Comparison of ENCODE assay signal across 12 cellular contexts in the genomic region with DNA sequence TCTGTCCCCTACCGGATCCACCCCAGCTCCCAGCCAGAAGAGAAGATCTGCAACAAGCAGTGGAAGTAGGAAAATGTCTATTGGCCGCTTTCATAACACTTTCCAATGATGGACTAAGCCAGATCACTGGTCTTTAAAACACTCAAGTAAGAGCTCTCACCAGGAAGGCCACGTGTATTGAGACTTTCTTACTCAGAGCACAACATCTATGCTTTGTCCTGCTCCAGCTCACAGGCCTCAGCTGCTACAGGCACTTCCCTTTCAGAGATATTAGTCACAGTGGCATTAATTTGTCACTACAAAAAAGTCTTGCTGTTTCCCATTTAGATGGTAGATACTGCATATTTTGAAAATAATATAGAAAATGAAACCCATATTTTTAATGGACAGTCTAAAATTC.
DNase-seq lines count a peak whose midpoint lies in the region; ATAC-seq and TF ChIP-seq lines count a peak whose summit lies in the region.
"Had no signal": no experiment of that assay in that cellular context is flagged by ENCODE, and none has a peak within 500 bp of the region (broad histone marks: within the 10 kb centered on the region; RNA-seq: fewer than 3 reads in every experiment).

No MANE protein-coding gene starts in this region.

- CTCF ChIA-PET in WTC11 (lab: Charles Lee): no interaction called here

- H3K4me1 Mint-ChIP-seq in mesothelial cell of epicardium (no peaks in the 10 kb centered on the region), WTC11 (peaks cover 19% of the 10 kb centered on the region)

- TF ChIP-seq POLR2A in body of pancreas (IDR thresholded peaks at IDR 0.05): no peak
- TF ChIP-seq POLR2A in tibial nerve (IDR thresholded peaks at IDR 0.05): no peak

- no peak for TF ChIP-seq CTCF in body of pancreas (IDR thresholded peaks at IDR 0.05)
- TF ChIP-seq CTCF in tibial nerve (IDR thresholded peaks at IDR 0.05): no peak
- no peak for TF ChIP-seq CTCF in mesothelial cell of epicardium (IDR thresholded peaks at IDR 0.05; ENCODE audit: unreplicated experiment)
- TF ChIP-seq CTCF in WTC11 (IDR thresholded peaks at IDR 0.05): no peak

- H3K27ac Mint-ChIP-seq in mesothelial cell of epicardium (no peak overlapping the region), WTC11 (no peak overlapping the region)
- H3K27ac Mint-ChIP-seq: T-helper 2 cell treated with Interferon-gamma antibody and Interleukin-4, amounts not matched to agents 5 μg/mL and 100 μg/mL, for 36 hours had no signal

- H3K27me3 Mint-ChIP-seq in mesothelial cell of epicardium (ENCODE audit: low read depth) (peaks cover 3% of the 10 kb centered on the region), WTC11 (ENCODE audit: low read depth) (no peaks in the 10 kb centered on the region)

- no peaks in the 10 kb centered on the region for H3K36me3 Mint-ChIP-seq in mesothelial cell of epicardium
- H3K36me3 Mint-ChIP-seq in WTC11: no peaks in the 10 kb centered on the region

- H3K4me3 Mint-ChIP-seq in mesothelial cell of epicardium: no peak overlapping the region
- no peak overlapping the region for H3K4me3 Mint-ChIP-seq in WTC11
- H3K4me3 Mint-ChIP-seq: T-helper 2 cell treated with Interferon-gamma antibody and Interleukin-4, amounts not matched to agents 5 μg/mL and 100 μg/mL, for 36 hours had no signal

- DNase-seq in CD1c-positive myeloid dendritic cell (ENCODE audit: extremely low spot score) (peak; percentile 40), body of pancreas (no peak), tibial nerve (ENCODE audit: low spot score in 2 of 2) (no peak), mesothelial cell of epicardium (ENCODE audit: low spot score in 2 of 2, unreplicated experiment in 2 of 2) (no peak), activated gamma-delta T cell treated with Interleukin-2 at 50 U/mL for 16 hours (no peak), WTC11 (ENCODE audit: low spot score) (no peak)
- DNase-seq: COR-L47 had no signal

- H3K9me3 Mint-ChIP-seq in mesothelial cell of epicardium: peaks cover 3% of the 10 kb centered on the region
- peaks cover 7% of the 10 kb centered on the region; the same call in 1 of the 2 replicates for H3K9me3 Mint-ChIP-seq in WTC11
- H3K9me3 Mint-ChIP-seq: T-helper 2 cell treated with Interferon-gamma antibody and Interleukin-4, amounts not matched to agents 5 μg/mL and 100 μg/mL, for 36 hours had no signal

- peaks cover 23% of the 10 kb centered on the region for H3K4me1 ChIP-seq in body of pancreas
- no peaks in the 10 kb centered on the region for H3K4me1 ChIP-seq in tibial nerve

- POLR2A ChIA-PET in WTC11 (lab: Charles Lee): no interaction called here

- TF ChIP-seq EP300 in tibial nerve (IDR thresholded peaks at IDR 0.05): no peak

- H3K27ac ChIP-seq in body of pancreas (no peak overlapping the region), tibial nerve (no peak overlapping the region)

- 63 to 64% methylated on average over 3 of the region's 3 CpGs for WGBS in body of pancreas, 2 donors
- whole genome bisulfite sequencing in tibial nerve, 2 donors: 72 to 75% methylated on average over 3 of the region's 3 CpGs

- ATAC-seq in GM19395 (IDR thresholded peaks at IDR 0.05; ENCODE audit: unreplicated experiment) (peak; percentile 92), HG03103 (IDR thresholded peaks at IDR 0.05; ENCODE audit: low read depth, unreplicated experiment) (peak; percentile 96), body of pancreas (peak; percentile 9), WTC11 (no peak)
- ATAC-seq: HepG2 had no signal

- H3K9me3 ChIP-seq in body of pancreas: no peaks in the 10 kb centered on the region
- H3K9me3 ChIP-seq in tibial nerve: no peaks in the 10 kb centered on the region

- no peak overlapping the region for H3K4me3 ChIP-seq in body of pancreas
- no peak overlapping the region for H3K4me3 ChIP-seq in tibial nerve
- H3K4me3 ChIP-seq: lung had no signal

- H3K36me3 ChIP-seq in body of pancreas (replicated peaks in 1 of 2; ENCODE audit: insufficient read depth in 1 of 2, low read depth in 2 of 2): no peaks in the 10 kb centered on the region
- no peaks in the 10 kb centered on the region for H3K36me3 ChIP-seq in tibial nerve

- no peaks in the 10 kb centered on the region for H3K27me3 ChIP-seq in body of pancreas
- H3K27me3 ChIP-seq in tibial nerve: no peaks in the 10 kb centered on the region

- intact Hi-C loops in body of pancreas (cut with DNase I): no loop called here

TF ChIP-seq in WTC11, 78 proteins besides CTCF, POLR2A, EP300 and RAD21:
- TF ChIP-seq, protein P1, sequence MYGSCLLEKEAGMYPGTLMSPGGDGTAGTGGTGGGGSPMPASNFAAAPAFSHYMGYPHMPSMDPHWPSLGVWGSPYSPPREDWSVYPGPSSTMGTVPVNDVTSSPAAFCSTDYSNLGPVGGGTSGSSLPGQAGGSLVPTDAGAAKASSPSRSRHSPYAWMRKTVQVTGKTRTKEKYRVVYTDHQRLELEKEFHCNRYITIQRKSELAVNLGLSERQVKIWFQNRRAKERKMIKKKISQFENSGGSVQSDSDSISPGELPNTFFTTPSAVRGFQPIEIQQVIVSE (CRISPR knock-in tag; IDR thresholded peaks at IDR 0.05; ENCODE audit: borderline replicate concordance): no peak
- no peak for TF ChIP-seq TEAD1 (CRISPR knock-in tag; IDR thresholded peaks at IDR 0.05)
